Comparison of ENCODE assay signal across 1 cellular context in the genomic region with DNA sequence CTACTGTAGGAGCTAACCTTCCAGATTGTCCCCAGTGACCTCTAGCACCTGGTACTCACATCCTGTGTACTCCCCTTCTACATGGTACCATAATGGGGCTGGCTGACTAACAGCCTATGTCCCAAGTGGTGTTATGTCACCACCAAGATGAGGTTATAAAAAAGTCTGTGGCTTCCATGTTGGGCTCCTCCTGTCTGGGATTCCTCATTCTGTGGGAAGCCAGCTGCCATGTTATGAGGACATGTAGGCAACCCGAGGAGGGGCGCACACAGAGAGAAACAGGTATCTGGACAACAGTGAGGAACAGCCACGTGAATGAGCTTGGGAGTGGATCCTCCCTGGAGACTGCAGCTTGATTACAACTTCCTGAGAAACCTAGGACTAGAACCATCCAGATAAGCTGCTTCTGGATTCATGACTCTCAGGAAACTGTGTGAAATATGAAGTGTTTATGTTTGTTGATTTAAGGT.
TF ChIP-seq lines count a peak whose summit lies in the region.

No MANE protein-coding gene starts in this region.

TF ChIP-seq in IMR-90, 13 proteins besides CTCF, POLR2A, EP300 and RAD21 (continued from another document):
- no peak for TF ChIP-seq MAZ (IDR thresholded peaks at IDR 0.05; ENCODE audit: borderline replicate concordance, low read depth, low read length)
- TF ChIP-seq CEBPB (IDR thresholded peaks at IDR 0.05; ENCODE audit: low read depth, low read length), result no peak
- TF ChIP-seq NFE2L2 (IDR thresholded peaks at IDR 0.05; ENCODE audit: low read depth, low read length), result no peak
